ENCODE assay signal across 21 cellular contexts in genomic region chr5:32319392-32319791, GRCh38.
"Had no signal": no experiment of that assay in that cellular context is flagged by ENCODE, and none has a peak within 500 bp of the region (broad histone marks: within the 10 kb centered on the region; RNA-seq: fewer than 3 reads in every experiment).

No MANE protein-coding gene starts in this region.

- H3K9me3 ChIP-seq: body of pancreas, thyroid gland, vagina had no signal

- H3K4me1 ChIP-seq: left lung, thyroid gland, vagina had no signal

- H3K4me3 ChIP-seq: body of pancreas, left lung, thyroid gland, vagina had no signal

- H3K27ac Mint-ChIP-seq: activated CD4-positive, alpha-beta memory T cell treated with anti-CD3 and anti-CD28 coated beads, Interleukin-2, amount 10 ng/mL, durations not matched to agents 7 days and 5 days; activated CD4-positive, alpha-beta T cell treated with anti-CD3 and anti-CD28 coated beads for 36 hours; activated naive CD4-positive, alpha-beta T cell treated with anti-CD3 and anti-CD28 coated beads, Interleukin-2, amount 50 U/mL, for 72 hours; activated T-cell treated with anti-CD3 and anti-CD28 coated beads, Interleukin-2, amount 50 U/mL, for 72 hours; memory B cell; naive thymus-derived CD8-positive, alpha-beta T cell; stimulated activated naive B cell treated with anti-CD40 and anti-IgM and Interleukin-4, amounts not matched to agents 10 μg/mL and 1 μg/mL and 100 μg/mL, for 72 hours had no signal

- H3K36me3 ChIP-seq: left lung, thyroid gland, vagina had no signal

- H3K27me3 ChIP-seq: body of pancreas, left lung, thyroid gland, vagina had no signal

- H3K27me3 Mint-ChIP-seq: activated CD4-positive, alpha-beta memory T cell treated with anti-CD3 and anti-CD28 coated beads, Interleukin-2, amount 10 ng/mL, durations not matched to agents 7 days and 5 days; activated CD4-positive, alpha-beta T cell treated with anti-CD3 and anti-CD28 coated beads for 36 hours; memory B cell; stimulated activated naive B cell treated with anti-CD40 and anti-IgM and Interleukin-4, amounts not matched to agents 10 μg/mL and 1 μg/mL and 100 μg/mL, for 72 hours had no signal

- DNase-seq: activated CD4-positive, alpha-beta memory T cell treated with anti-CD3 and anti-CD28 coated beads, Interleukin-2, amount 10 ng/mL, durations not matched to agents 7 days and 5 days; activated CD4-positive, alpha-beta T cell treated with anti-CD3 and anti-CD28 coated beads for 36 hours; activated CD8-positive, alpha-beta memory T cell treated with anti-CD3 and anti-CD28 coated beads, Interleukin-2, amount 50 U/mL, for 4 hours; activated gamma-delta T cell; activated T-cell treated with anti-CD3 and anti-CD28 coated beads, Interleukin-2, amount 50 U/mL, for 72 hours; amniotic stem cell; body of pancreas; caudate nucleus; kidney; left lung; naive thymus-derived CD8-positive, alpha-beta T cell; retina; stimulated activated CD4-positive, alpha-beta T cell treated with anti-CD3 and anti-CD28 coated beads, Interleukin-15, amount 100 ng/mL, for 24 hours; stimulated activated CD4-positive, alpha-beta T cell treated with anti-CD3 and anti-CD28 coated beads, Interleukin-4, amount 100 ng/mL, for 1 hour; stimulated activated naive B cell treated with anti-CD40 and anti-IgM and Interleukin-4, amounts not matched to agents 10 μg/mL and 1 μg/mL and 100 μg/mL, for 72 hours; T1000; thyroid gland had no signal

- H3K4me3 Mint-ChIP-seq: activated CD4-positive, alpha-beta memory T cell treated with anti-CD3 and anti-CD28 coated beads, Interleukin-2, amount 10 ng/mL, durations not matched to agents 7 days and 5 days; activated CD4-positive, alpha-beta T cell treated with anti-CD3 and anti-CD28 coated beads for 36 hours; activated T-cell treated with anti-CD3 and anti-CD28 coated beads, Interleukin-2, amount 50 U/mL, for 72 hours; memory B cell; naive thymus-derived CD8-positive, alpha-beta T cell; stimulated activated naive B cell treated with anti-CD40 and anti-IgM and Interleukin-4, amounts not matched to agents 10 μg/mL and 1 μg/mL and 100 μg/mL, for 72 hours had no signal

- H3K4me1 Mint-ChIP-seq: activated CD4-positive, alpha-beta T cell treated with anti-CD3 and anti-CD28 coated beads for 36 hours; memory B cell; naive thymus-derived CD8-positive, alpha-beta T cell had no signal

- ATAC-seq: activated CD4-positive, alpha-beta T cell treated with anti-CD3 and anti-CD28 coated beads for 36 hours; activated naive CD4-positive, alpha-beta T cell treated with anti-CD3 and anti-CD28 coated beads, Interleukin-2, amount 50 U/mL, for 72 hours; activated T-cell treated with anti-CD3 and anti-CD28 coated beads, Interleukin-2, amount 50 U/mL, for 72 hours; body of pancreas; left lung; naive thymus-derived CD8-positive, alpha-beta T cell; stimulated activated naive B cell treated with anti-CD40 and anti-IgM and Interleukin-4, amounts not matched to agents 10 μg/mL and 1 μg/mL and 100 μg/mL, for 72 hours had no signal

- H3K27ac ChIP-seq: body of pancreas, left lung, thyroid gland, vagina, VCaP had no signal
